10 cellular contexts compared by ENCODE assay signal in genomic region chr1:211920141-211920572, GRCh38.
DNase-seq lines count a peak whose midpoint lies in the region; ATAC-seq and TF ChIP-seq lines count a peak whose summit lies in the region.
"Had no signal": no experiment of that assay in that cellular context is flagged by ENCODE, and none has a peak within 500 bp of the region (broad histone marks: within the 10 kb centered on the region; RNA-seq: fewer than 3 reads in every experiment).

No MANE protein-coding gene starts in this region.

- H3K4ac ChIP-seq in mesendoderm (ENCODE audit: low read depth, low read length) = no peak overlapping the region

- H3K79me2 ChIP-seq in mesendoderm (ENCODE audit: control insufficient read depth, insufficient read depth, low read length) = no peaks in the 10 kb centered on the region

- H3K9me3 ChIP-seq in Panc1 (ENCODE audit: control insufficient read depth, insufficient read depth, low read depth, low read length) = no peaks in the 10 kb centered on the region

- DNase-seq in G401 (ENCODE audit: low spot score) (peak; percentile 56), Panc1 (ENCODE audit: low read depth, low spot score) (no peak), fibroblast of the aortic adventitia (ENCODE audit: low read depth) (peak; percentile 83), renal cortical epithelial cell (ENCODE audit: low read depth) (peak; percentile 71), mesendoderm (no peak), NCI-H1048 (lab: John Stamatoyannopoulos, UW) (no peak), SKM-1 (lab: John Stamatoyannopoulos, UW; ENCODE audit: unreplicated experiment) (no peak)
- DNase-seq: activated naive CD4-positive, alpha-beta T cell treated with anti-CD3 and anti-CD28 coated beads for 36 hours; stimulated activated CD4-positive, alpha-beta T cell treated with anti-CD3 and anti-CD28 coated beads, Interleukin-4, amount 100 ng/mL, for 4 hours had no signal

- H3K4me1 ChIP-seq in Panc1 (ENCODE audit: control insufficient read depth, insufficient read depth, low read length) (no peaks in the 10 kb centered on the region; the same call in 1 of the 2 replicates), mesendoderm (ENCODE audit: control insufficient read depth, low read depth, low read length) (no peaks in the 10 kb centered on the region)

- H3K27ac ChIP-seq in Panc1 (ENCODE audit: low read length) (no peak overlapping the region), mesendoderm (ENCODE audit: low read depth, low read length) (no peak overlapping the region)

- H2BK5ac ChIP-seq in mesendoderm (ENCODE audit: low read length) = no peak overlapping the region

- H3K4me3 ChIP-seq in Panc1 (ENCODE audit: low read depth in 2 of 2, low read length in 2 of 2) (no peak overlapping the region), fibroblast of the aortic adventitia (ENCODE audit: low read depth, low read length) (no peak overlapping the region), mesendoderm (ENCODE audit: low read length) (no peak overlapping the region)

- TF ChIP-seq CTCF in Panc1 (IDR thresholded peaks at IDR 0.05) (no peak), fibroblast of the aortic adventitia (IDR thresholded peaks at IDR 0.05; ENCODE audit: insufficient read depth, low read length) (no peak)

- H2BK15ac ChIP-seq in mesendoderm (replicated peaks; ENCODE audit: low read depth) = no peak overlapping the region

- in situ Hi-C loops in G401 (cut with HindIII; ENCODE audit: low sequenced_read_pairs) = no loop called here
- in situ Hi-C loops in Panc1 (cut with HindIII; ENCODE audit: low pct_unique_long_range_greater_than_20kb, low sequenced_read_pairs) = no loop called here

- H3K18ac ChIP-seq in mesendoderm (ENCODE audit: low read length) = no peak overlapping the region

- H2AK5ac ChIP-seq in mesendoderm (ENCODE audit: low read length) = no peak overlapping the region

- H3K27me3 ChIP-seq in Panc1 (ENCODE audit: control insufficient read depth, insufficient read depth, low read length) = peaks cover 4% of the 10 kb centered on the region; the same call in 1 of the 2 replicates
- no peaks in the 10 kb centered on the region for H3K27me3 ChIP-seq in mesendoderm (ENCODE audit: insufficient read depth, low read length, poor library complexity)

- no peak overlapping the region for H3K9ac ChIP-seq in mesendoderm (ENCODE audit: low read length)

- H4K5ac ChIP-seq in mesendoderm (ENCODE audit: low read length) = no peak overlapping the region

- no peaks in the 10 kb centered on the region for H3K79me1 ChIP-seq in mesendoderm (ENCODE audit: low read length)

- no peak overlapping the region for H2BK120ac ChIP-seq in mesendoderm (ENCODE audit: low read depth, low read length)

- no CpG with 5 or more reads among the region's 5 CpGs for WGBS in mesendoderm (ENCODE audit: extremely low coverage, insufficient coverage, low lambda C conversion rate)

- H3K36me3 ChIP-seq in Panc1 (ENCODE audit: control insufficient read depth, insufficient read depth, low read length) = no peaks in the 10 kb centered on the region
- no peaks in the 10 kb centered on the region for H3K36me3 ChIP-seq in mesendoderm (ENCODE audit: control insufficient read depth, insufficient read depth, low read length)

- ATAC-seq in Panc1 (peak; percentile 40; the same call in 1 of the 2 replicates), HG03108 (IDR thresholded peaks at IDR 0.05; ENCODE audit: unreplicated experiment) (no peak)

- intact Hi-C loops in Panc1 (cut with micrococcal nuclease; ENCODE audit: unreplicated experiment) = no loop called here

- CTCF ChIA-PET in Panc1 (lab: Charles Lee) = interaction anchor here (1.0 kb wide), 1 partner anchor 222 kb away, joined by 3 read pairs; no protein-coding TSS in a partner anchor

- no peak overlapping the region for H4K8ac ChIP-seq in mesendoderm (ENCODE audit: low read depth, low read length)

- no peak overlapping the region for H3K23ac ChIP-seq in mesendoderm (ENCODE audit: low read length)

- H3K56ac ChIP-seq in mesendoderm (ENCODE audit: low read length) = no peak overlapping the region

- H3K4me2 ChIP-seq in mesendoderm (ENCODE audit: low read length) = no peak overlapping the region

- no TSS peak for BruUV-seq in Panc1 (replicated peaks; lab: Mats Ljungman, UMichigan)

- POLR2A ChIA-PET in Panc1 (lab: Charles Lee) = interaction anchor here (0.5 kb wide), 1 partner anchor 85 kb away, joined by 5 read pairs; no protein-coding TSS in a partner anchor

Comparison
In these comparisons a context has a peak if more than half of its experiments do, and no peak if none do; other contexts are left out.
1. DNase-seq: peak in G401 (single experiment), fibroblast of the aortic adventitia (single experiment) and renal cortical epithelial cell (single experiment); none in Panc1 (single experiment), mesendoderm (single experiment), NCI-H1048 (single experiment) and SKM-1 (single experiment).